ENCODE assay signal across 8 cellular contexts in the genomic region with DNA sequence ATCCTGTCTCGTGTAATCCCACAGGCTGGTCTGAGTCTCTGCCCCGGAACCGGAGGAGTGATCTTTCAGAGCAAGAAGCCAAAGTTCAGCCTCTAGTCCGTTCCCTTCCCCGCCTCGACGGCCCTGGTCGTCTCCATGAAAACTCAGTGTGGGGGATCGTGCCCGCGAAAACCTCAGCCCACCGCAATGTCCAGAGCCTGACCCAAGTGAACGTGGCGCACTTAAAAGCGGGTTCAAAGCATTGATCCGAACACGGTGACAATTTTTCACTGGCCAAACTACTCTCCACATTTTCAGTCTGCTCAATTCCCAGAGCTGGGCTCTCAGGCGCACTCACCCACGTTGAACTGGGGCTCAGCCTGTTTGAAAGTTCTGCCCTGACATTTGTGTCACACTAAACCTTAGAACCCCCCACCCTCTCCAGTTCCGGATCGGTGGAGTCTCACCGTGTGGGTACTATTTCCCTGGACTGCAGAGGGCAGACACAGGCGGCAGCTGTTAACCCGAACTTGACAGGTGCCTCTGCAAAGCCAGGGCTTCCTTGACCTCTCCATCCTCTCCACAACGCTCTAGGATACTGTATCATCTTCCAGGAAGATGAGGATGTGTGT. TPM values are rescaled to one million over a fixed set of nuclear protein-coding genes. Genes with fewer than 3 reads are reported as not detected.
A peak's percentile ranks its signal among the peaks of the same experiment; 100 is the strongest.
DNase-seq lines count a peak whose midpoint lies in the region; ATAC-seq and TF ChIP-seq lines count a peak whose summit lies in the region.

No MANE protein-coding gene starts in this region.

- peaks cover 0 to 38% (median 27%) of the 10 kb centered on the region in 5 donors for H3K4me1 ChIP-seq in subcutaneous abdominal adipose tissue (ENCODE audit: control insufficient read depth in 5 of 5, insufficient read depth in 5 of 5, low read length in 5 of 5)

- peak overlapping the region; percentile 57 to 88 (median 82) for H3K4me3 ChIP-seq in subcutaneous abdominal adipose tissue (ENCODE audit: low read depth in 1 of 5, low read length in 5 of 5)

- in situ Hi-C loops in GM13976 (cut with MboI; ENCODE audit: low sequenced_read_pairs, unreplicated experiment): loop anchor here (25.0 kb wide), 1 partner anchor 697 kb away; no protein-coding TSS in a partner anchor

- ATAC-seq in left lobe of liver: peak; percentile 44

- no peak for TF ChIP-seq CTCF in GM13976 (IDR thresholded peaks at IDR 0.05; ENCODE audit: borderline replicate concordance, control extremely low read depth, extremely low read depth, insufficient read depth, missing control alignments)

- DNase-seq in GM13976 (ENCODE audit: low spot score) (peak; percentile 25), NCI-H69 (lab: John Stamatoyannopoulos, UW) (peak; percentile 69), brain pericyte (ENCODE audit: low read depth, low spot score) (peak; percentile 24), left lobe of liver (ENCODE audit: low spot score) (no peak), GF-D8 (lab: John Stamatoyannopoulos, UW) (no peak), hippocampal formation (lab: John Stamatoyannopoulos, UW) (no peak), NCI-H2081 (lab: John Stamatoyannopoulos, UW) (no peak)

- H3K36me3 ChIP-seq in subcutaneous abdominal adipose tissue (ENCODE audit: control insufficient read depth in 5 of 5, insufficient read depth in 5 of 5, low read length in 5 of 5): no peaks in the 10 kb centered on the region

- H3K9me3 ChIP-seq in subcutaneous abdominal adipose tissue (ENCODE audit: control insufficient read depth in 5 of 5, low read length in 5 of 5): no peaks in the 10 kb centered on the region

- H3K9ac ChIP-seq in subcutaneous abdominal adipose tissue (ENCODE audit: low read length in 5 of 5): peak overlapping the region; percentile 49 to 81 (median 70)

- peak overlapping the region; percentile 46 for H3K27ac ChIP-seq in subcutaneous abdominal adipose tissue (ENCODE audit: low read depth, low read length)

- peaks cover 0 to 2% (median 0%) of the 10 kb centered on the region in 5 donors for H3K27me3 ChIP-seq in subcutaneous abdominal adipose tissue (ENCODE audit: control insufficient read depth in 5 of 5, insufficient read depth in 4 of 5, low read length in 5 of 5)

RNA-seq across cellular contexts. Expression of gene PRICKLE1, which starts 0.9 kb away (rescaled TPM):
- 1.9 TPM for total RNA-seq in left lobe of liver

Comparison
In these comparisons a context has a peak if more than half of its experiments do, and no peak if none do; other contexts are left out.
1. DNase-seq: peak in GM13976 (single experiment), NCI-H69 (single experiment) and brain pericyte (single experiment); none in left lobe of liver (single experiment), GF-D8 (single experiment), hippocampal formation (0 of 2) and NCI-H2081 (0 of 2).